ENCODE assay signal across 1 cellular context in the genomic region with DNA sequence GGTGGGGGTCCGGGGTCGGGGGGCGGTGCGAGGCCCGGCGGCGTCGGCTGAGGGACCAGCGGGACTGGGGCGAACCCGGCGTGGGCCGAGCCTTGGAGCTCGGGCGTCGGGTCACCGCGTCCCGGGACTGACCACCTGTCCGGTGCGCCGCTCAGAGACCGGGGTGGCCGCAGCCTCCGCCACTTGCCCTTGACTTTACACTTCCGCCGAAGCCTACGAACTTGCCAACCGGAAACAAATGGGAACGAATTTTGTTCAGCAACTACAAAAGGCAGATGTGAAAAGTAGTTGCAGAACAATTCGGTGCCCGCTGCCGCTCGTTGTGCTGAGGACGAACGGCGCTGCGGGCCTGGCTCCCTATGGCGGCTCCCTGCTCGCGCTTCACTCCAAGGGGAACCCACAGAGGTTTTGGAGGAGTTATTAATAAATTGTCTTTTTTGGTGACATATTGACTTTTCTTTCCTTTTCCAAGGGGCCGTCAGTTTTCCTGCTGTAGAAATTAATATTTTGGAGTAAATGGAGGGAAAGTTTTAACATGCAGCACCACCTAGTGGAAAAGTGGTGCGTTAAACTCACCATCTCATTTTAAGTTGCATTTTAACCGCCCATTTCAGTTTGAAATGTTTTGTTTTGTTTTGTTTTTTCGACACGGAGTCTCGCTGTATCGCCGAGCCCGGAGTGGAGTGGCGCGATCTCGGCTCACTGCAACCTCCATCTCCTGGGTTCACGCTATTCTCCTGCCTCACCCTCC.
TF ChIP-seq lines count a peak whose summit lies in the region.

No MANE protein-coding gene starts in this region.

TF ChIP-seq in GM12878, 131 proteins besides CTCF, POLR2A, EP300 and RAD21 (continued from another document and continues in another):
- TF ChIP-seq SREBF2 (IDR thresholded peaks at IDR 0.05; ENCODE audit: low read length) (no peak), CBX5 (IDR thresholded peaks at IDR 0.05; ENCODE audit: low read depth) (no peak), CHD1 (IDR thresholded peaks at IDR 0.05; ENCODE audit: low read depth, low read length) (no peak), WRNIP1 (IDR thresholded peaks at IDR 0.05; ENCODE audit: borderline replicate concordance, low read depth, low read length) (no peak), NFXL1 (IDR thresholded peaks at IDR 0.05; ENCODE audit: borderline replicate concordance) (no peak), TCF7 (IDR thresholded peaks at IDR 0.05; ENCODE audit: borderline replicate concordance) (no peak), PAX5 (IDR thresholded peaks at IDR 0.05; ENCODE audit: borderline replicate concordance, low read depth, low read length) (peak; percentile 28; the same call in 1 of the 2 replicates), RB1 (IDR thresholded peaks at IDR 0.05; ENCODE audit: borderline replicate concordance) (peak; percentile 60; the same call in 1 of the 2 replicates), STAT1 (conservative IDR thresholded peaks at IDR 0.05) (no peak), NR2F1 (conservative IDR thresholded peaks at IDR 0.05) (no peak), SUZ12 (IDR thresholded peaks at IDR 0.05; ENCODE audit: unreplicated experiment) (no peak), IKZF1 (conservative IDR thresholded peaks at IDR 0.05) (no peak; the same call in 1 of the 2 replicates), HDAC2 (IDR thresholded peaks at IDR 0.05) (no peak), ZNF622 (IDR thresholded peaks at IDR 0.05) (no peak), CREM (IDR thresholded peaks at IDR 0.05; ENCODE audit: low read depth) (no peak; the same call in 1 of the 2 replicates), FOXM1 (IDR thresholded peaks at IDR 0.05; ENCODE audit: low read depth, low read length) (0 out of 2 replicates have a peak, but pooled peaks have one; percentile 78), BMI1 (IDR thresholded peaks at IDR 0.05; ENCODE audit: borderline replicate concordance) (no peak), POU2F2 (IDR thresholded peaks at IDR 0.05; ENCODE audit: borderline replicate concordance, low read depth, low read length) (no peak), FOXK2 (IDR thresholded peaks at IDR 0.05) (no peak), LARP7 (IDR thresholded peaks at IDR 0.05) (no peak), JUNB (IDR thresholded peaks at IDR 0.05) (0 out of 2 replicates have a peak, but pooled peaks have one; percentile 9), NR2C2 (IDR thresholded peaks at IDR 0.05; ENCODE audit: borderline replicate concordance, control insufficient read depth, insufficient read length, low read depth) (no peak)
- TF ChIP-seq, protein P1, sequence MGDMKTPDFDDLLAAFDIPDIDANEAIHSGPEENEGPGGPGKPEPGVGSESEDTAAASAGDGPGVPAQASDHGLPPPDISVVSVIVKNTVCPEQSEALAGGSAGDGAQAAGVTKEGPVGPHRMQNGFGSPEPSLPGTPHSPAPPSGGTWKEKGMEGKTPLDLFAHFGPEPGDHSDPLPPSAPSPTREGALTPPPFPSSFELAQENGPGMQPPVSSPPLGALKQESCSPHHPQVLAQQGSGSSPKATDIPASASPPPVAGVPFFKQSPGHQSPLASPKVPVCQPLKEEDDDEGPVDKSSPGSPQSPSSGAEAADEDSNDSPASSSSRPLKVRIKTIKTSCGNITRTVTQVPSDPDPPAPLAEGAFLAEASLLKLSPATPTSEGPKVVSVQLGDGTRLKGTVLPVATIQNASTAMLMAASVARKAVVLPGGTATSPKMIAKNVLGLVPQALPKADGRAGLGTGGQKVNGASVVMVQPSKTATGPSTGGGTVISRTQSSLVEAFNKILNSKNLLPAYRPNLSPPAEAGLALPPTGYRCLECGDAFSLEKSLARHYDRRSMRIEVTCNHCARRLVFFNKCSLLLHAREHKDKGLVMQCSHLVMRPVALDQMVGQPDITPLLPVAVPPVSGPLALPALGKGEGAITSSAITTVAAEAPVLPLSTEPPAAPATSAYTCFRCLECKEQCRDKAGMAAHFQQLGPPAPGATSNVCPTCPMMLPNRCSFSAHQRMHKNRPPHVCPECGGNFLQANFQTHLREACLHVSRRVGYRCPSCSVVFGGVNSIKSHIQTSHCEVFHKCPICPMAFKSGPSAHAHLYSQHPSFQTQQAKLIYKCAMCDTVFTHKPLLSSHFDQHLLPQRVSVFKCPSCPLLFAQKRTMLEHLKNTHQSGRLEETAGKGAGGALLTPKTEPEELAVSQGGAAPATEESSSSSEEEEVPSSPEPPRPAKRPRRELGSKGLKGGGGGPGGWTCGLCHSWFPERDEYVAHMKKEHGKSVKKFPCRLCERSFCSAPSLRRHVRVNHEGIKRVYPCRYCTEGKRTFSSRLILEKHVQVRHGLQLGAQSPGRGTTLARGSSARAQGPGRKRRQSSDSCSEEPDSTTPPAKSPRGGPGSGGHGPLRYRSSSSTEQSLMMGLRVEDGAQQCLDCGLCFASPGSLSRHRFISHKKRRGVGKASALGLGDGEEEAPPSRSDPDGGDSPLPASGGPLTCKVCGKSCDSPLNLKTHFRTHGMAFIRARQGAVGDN (IDR thresholded peaks at IDR 0.05) = peak; percentile 10; the same call in 1 of the 2 replicates
- TF ChIP-seq, protein P2, sequence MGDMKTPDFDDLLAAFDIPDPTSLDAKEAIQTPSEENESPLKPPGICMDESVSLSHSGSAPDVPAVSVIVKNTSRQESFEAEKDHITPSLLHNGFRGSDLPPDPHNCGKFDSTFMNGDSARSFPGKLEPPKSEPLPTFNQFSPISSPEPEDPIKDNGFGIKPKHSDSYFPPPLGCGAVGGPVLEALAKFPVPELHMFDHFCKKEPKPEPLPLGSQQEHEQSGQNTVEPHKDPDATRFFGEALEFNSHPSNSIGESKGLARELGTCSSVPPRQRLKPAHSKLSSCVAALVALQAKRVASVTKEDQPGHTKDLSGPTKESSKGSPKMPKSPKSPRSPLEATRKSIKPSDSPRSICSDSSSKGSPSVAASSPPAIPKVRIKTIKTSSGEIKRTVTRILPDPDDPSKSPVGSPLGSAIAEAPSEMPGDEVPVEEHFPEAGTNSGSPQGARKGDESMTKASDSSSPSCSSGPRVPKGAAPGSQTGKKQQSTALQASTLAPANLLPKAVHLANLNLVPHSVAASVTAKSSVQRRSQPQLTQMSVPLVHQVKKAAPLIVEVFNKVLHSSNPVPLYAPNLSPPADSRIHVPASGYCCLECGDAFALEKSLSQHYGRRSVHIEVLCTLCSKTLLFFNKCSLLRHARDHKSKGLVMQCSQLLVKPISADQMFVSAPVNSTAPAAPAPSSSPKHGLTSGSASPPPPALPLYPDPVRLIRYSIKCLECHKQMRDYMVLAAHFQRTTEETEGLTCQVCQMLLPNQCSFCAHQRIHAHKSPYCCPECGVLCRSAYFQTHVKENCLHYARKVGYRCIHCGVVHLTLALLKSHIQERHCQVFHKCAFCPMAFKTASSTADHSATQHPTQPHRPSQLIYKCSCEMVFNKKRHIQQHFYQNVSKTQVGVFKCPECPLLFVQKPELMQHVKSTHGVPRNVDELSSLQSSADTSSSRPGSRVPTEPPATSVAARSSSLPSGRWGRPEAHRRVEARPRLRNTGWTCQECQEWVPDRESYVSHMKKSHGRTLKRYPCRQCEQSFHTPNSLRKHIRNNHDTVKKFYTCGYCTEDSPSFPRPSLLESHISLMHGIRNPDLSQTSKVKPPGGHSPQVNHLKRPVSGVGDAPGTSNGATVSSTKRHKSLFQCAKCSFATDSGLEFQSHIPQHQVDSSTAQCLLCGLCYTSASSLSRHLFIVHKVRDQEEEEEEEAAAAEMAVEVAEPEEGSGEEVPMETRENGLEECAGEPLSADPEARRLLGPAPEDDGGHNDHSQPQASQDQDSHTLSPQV (IDR thresholded peaks at IDR 0.05) = no peak
- TF ChIP-seq, protein P3, sequence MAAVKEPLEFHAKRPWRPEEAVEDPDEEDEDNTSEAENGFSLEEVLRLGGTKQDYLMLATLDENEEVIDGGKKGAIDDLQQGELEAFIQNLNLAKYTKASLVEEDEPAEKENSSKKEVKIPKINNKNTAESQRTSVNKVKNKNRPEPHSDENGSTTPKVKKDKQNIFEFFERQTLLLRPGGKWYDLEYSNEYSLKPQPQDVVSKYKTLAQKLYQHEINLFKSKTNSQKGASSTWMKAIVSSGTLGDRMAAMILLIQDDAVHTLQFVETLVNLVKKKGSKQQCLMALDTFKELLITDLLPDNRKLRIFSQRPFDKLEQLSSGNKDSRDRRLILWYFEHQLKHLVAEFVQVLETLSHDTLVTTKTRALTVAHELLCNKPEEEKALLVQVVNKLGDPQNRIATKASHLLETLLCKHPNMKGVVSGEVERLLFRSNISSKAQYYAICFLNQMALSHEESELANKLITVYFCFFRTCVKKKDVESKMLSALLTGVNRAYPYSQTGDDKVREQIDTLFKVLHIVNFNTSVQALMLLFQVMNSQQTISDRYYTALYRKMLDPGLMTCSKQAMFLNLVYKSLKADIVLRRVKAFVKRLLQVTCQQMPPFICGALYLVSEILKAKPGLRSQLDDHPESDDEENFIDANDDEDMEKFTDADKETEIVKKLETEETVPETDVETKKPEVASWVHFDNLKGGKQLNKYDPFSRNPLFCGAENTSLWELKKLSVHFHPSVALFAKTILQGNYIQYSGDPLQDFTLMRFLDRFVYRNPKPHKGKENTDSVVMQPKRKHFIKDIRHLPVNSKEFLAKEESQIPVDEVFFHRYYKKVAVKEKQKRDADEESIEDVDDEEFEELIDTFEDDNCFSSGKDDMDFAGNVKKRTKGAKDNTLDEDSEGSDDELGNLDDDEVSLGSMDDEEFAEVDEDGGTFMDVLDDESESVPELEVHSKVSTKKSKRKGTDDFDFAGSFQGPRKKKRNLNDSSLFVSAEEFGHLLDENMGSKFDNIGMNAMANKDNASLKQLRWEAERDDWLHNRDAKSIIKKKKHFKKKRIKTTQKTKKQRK (IDR thresholded peaks at IDR 0.05; ENCODE audit: low read depth, low read length) = no peak
- TF ChIP-seq, protein P4, sequence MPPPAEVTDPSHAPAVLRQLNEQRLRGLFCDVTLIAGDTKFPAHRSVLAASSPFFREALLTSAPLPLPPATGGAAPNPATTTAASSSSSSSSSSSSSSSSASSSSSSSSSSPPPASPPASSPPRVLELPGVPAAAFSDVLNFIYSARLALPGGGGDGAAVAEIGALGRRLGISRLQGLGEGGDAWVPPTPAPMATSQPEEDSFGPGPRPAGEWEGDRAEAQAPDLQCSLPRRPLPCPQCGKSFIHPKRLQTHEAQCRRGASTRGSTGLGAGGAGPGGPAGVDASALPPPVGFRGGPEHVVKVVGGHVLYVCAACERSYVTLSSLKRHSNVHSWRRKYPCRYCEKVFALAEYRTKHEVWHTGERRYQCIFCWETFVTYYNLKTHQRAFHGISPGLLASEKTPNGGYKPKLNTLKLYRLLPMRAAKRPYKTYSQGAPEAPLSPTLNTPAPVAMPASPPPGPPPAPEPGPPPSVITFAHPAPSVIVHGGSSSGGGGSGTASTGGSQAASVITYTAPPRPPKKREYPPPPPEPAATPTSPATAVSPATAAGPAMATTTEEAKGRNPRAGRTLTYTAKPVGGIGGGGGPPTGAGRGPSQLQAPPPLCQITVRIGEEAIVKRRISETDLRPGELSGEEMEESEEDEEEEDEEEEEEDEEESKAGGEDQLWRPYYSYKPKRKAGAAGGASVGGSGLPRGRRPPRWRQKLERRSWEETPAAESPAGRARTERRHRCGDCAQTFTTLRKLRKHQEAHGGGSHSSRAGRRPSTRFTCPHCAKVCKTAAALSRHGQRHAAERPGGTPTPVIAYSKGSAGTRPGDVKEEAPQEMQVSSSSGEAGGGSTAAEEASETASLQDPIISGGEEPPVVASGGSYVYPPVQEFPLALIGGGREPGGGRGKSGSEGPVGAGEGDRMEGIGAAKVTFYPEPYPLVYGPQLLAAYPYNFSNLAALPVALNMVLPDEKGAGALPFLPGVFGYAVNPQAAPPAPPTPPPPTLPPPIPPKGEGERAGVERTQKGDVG (CRISPR knock-in tag; IDR thresholded peaks at IDR 0.05) = no peak
- TF ChIP-seq, protein P5, sequence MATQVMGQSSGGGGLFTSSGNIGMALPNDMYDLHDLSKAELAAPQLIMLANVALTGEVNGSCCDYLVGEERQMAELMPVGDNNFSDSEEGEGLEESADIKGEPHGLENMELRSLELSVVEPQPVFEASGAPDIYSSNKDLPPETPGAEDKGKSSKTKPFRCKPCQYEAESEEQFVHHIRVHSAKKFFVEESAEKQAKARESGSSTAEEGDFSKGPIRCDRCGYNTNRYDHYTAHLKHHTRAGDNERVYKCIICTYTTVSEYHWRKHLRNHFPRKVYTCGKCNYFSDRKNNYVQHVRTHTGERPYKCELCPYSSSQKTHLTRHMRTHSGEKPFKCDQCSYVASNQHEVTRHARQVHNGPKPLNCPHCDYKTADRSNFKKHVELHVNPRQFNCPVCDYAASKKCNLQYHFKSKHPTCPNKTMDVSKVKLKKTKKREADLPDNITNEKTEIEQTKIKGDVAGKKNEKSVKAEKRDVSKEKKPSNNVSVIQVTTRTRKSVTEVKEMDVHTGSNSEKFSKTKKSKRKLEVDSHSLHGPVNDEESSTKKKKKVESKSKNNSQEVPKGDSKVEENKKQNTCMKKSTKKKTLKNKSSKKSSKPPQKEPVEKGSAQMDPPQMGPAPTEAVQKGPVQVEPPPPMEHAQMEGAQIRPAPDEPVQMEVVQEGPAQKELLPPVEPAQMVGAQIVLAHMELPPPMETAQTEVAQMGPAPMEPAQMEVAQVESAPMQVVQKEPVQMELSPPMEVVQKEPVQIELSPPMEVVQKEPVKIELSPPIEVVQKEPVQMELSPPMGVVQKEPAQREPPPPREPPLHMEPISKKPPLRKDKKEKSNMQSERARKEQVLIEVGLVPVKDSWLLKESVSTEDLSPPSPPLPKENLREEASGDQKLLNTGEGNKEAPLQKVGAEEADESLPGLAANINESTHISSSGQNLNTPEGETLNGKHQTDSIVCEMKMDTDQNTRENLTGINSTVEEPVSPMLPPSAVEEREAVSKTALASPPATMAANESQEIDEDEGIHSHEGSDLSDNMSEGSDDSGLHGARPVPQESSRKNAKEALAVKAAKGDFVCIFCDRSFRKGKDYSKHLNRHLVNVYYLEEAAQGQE (IDR thresholded peaks at IDR 0.05; ENCODE audit: low read depth, low read length) = no peak
- TF ChIP-seq, protein P6, sequence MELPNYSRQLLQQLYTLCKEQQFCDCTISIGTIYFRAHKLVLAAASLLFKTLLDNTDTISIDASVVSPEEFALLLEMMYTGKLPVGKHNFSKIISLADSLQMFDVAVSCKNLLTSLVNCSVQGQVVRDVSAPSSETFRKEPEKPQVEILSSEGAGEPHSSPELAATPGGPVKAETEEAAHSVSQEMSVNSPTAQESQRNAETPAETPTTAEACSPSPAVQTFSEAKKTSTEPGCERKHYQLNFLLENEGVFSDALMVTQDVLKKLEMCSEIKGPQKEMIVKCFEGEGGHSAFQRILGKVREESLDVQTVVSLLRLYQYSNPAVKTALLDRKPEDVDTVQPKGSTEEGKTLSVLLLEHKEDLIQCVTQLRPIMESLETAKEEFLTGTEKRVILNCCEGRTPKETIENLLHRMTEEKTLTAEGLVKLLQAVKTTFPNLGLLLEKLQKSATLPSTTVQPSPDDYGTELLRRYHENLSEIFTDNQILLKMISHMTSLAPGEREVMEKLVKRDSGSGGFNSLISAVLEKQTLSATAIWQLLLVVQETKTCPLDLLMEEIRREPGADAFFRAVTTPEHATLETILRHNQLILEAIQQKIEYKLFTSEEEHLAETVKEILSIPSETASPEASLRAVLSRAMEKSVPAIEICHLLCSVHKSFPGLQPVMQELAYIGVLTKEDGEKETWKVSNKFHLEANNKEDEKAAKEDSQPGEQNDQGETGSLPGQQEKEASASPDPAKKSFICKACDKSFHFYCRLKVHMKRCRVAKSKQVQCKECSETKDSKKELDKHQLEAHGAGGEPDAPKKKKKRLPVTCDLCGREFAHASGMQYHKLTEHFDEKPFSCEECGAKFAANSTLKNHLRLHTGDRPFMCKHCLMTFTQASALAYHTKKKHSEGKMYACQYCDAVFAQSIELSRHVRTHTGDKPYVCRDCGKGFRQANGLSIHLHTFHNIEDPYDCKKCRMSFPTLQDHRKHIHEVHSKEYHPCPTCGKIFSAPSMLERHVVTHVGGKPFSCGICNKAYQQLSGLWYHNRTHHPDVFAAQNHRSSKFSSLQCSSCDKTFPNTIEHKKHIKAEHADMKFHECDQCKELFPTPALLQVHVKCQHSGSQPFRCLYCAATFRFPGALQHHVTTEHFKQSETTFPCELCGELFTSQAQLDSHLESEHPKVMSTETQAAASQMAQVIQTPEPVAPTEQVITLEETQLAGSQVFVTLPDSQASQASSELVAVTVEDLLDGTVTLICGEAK (IDR thresholded peaks at IDR 0.05; ENCODE audit: borderline replicate concordance) = no peak
